In genomic region chr6:15268130-15268908, GRCh38 we compare ENCODE assay signal across 11 cellular contexts. TPM values are rescaled to one million over a fixed set of nuclear protein-coding genes. Genes with fewer than 3 reads are reported as not detected.
A peak's percentile ranks its signal among the peaks of the same experiment; 100 is the strongest.
DNase-seq lines count a peak whose midpoint lies in the region; ATAC-seq and TF ChIP-seq lines count a peak whose summit lies in the region.
"Had no signal": no experiment of that assay in that cellular context is flagged by ENCODE, and none has a peak within 500 bp of the region (broad histone marks: within the 10 kb centered on the region; RNA-seq: fewer than 3 reads in every experiment).

No MANE protein-coding gene starts in this region.

- H3K4me3 ChIP-seq in Loucy (ENCODE audit: low read length, poor library complexity, severe bottlenecking) (no peak overlapping the region), dorsolateral prefrontal cortex (peak overlapping the region in 28 of 59 donors; percentile 2 to 44 (median 18)), lung (no peak overlapping the region), subcutaneous abdominal adipose tissue (ENCODE audit: low read depth in 1 of 5, low read length in 5 of 5) (peak overlapping the region in 2 of 5 donors; percentile 1 to 3), PC-9 (no peak overlapping the region)

- no peaks in the 10 kb centered on the region for H3K9me2 ChIP-seq in Loucy (replicated peaks; ENCODE audit: low read depth, low read length)
- H3K9me2 ChIP-seq in PC-9 (ENCODE audit: insufficient read depth) = no peaks in the 10 kb centered on the region

- H3K4me2 ChIP-seq in Loucy (ENCODE audit: low read depth, low read length, poor library complexity, severe bottlenecking) = peak overlapping the region; percentile 13
- H3K4me2 ChIP-seq in PC-9 = no peak overlapping the region

- TF ChIP-seq CTCF in Loucy (conservative IDR thresholded peaks at IDR 0.05; ENCODE audit: low read length) = no peak
- no peak for TF ChIP-seq CTCF in dorsolateral prefrontal cortex (IDR thresholded peaks at IDR 0.05 in 54 of 56, conservative IDR thresholded peaks at IDR 0.05 in 2 of 56; ENCODE audit: low read depth in 1 of 56, partially characterized antibody in 56 of 56)
- no peak for TF ChIP-seq CTCF in lung (IDR thresholded peaks at IDR 0.05; ENCODE audit: control extremely low read depth, extremely low read depth)
- no peak for TF ChIP-seq CTCF in PC-9 (conservative IDR thresholded peaks at IDR 0.05)

- 37 to 51% methylated on average over 10 of the region's 10 CpGs for WGBS in lung, 2 donors

- H3K9me3 ChIP-seq in Loucy (ENCODE audit: insufficient read depth, low read depth, low read length) (no peaks in the 10 kb centered on the region), lung (ENCODE audit: control insufficient read depth in 2 of 2, insufficient read depth in 1 of 2, low read length in 1 of 2) (no peaks in the 10 kb centered on the region), subcutaneous abdominal adipose tissue (ENCODE audit: control insufficient read depth in 5 of 5, low read length in 5 of 5) (no peaks in the 10 kb centered on the region), PC-9 (ENCODE audit: insufficient read depth, low read depth) (no peaks in the 10 kb centered on the region)

- H3K4me1 ChIP-seq in Loucy (ENCODE audit: insufficient read depth, low read length, poor library complexity, severe bottlenecking) (peaks cover 60% of the 10 kb centered on the region), lung (ENCODE audit: control insufficient read depth in 2 of 2, insufficient read depth in 2 of 2, low read length in 2 of 2) (peaks cover 20 to 57% of the 10 kb centered on the region in 2 donors), subcutaneous abdominal adipose tissue (ENCODE audit: control insufficient read depth in 5 of 5, insufficient read depth in 5 of 5, low read length in 5 of 5) (peaks cover 15 to 52% (median 48%) of the 10 kb centered on the region in 5 donors), PC-9 (replicated peaks; ENCODE audit: insufficient read depth) (0 out of 2 replicates have a peak, but pooled peaks cover 6% of the 10 kb centered on the region)

- no TSS peak for BruUV-seq in PC-9 (replicated peaks; lab: Mats Ljungman, UMichigan)

- H3K79me2 ChIP-seq in Loucy (ENCODE audit: insufficient read depth, low read length) (peaks cover 100% of the 10 kb centered on the region), PC-9 (ENCODE audit: low read depth) (peaks cover 100% of the 10 kb centered on the region)

- H3K36me3 ChIP-seq in Loucy (ENCODE audit: insufficient read depth, low read length) (peaks cover 26% of the 10 kb centered on the region; the same call in 1 of the 2 replicates), lung (ENCODE audit: control insufficient read depth in 2 of 2, insufficient read depth in 2 of 2, low read length in 2 of 2) (no peaks in the 10 kb centered on the region), subcutaneous abdominal adipose tissue (ENCODE audit: control insufficient read depth in 5 of 5, insufficient read depth in 5 of 5, low read length in 5 of 5) (no peaks in the 10 kb centered on the region), PC-9 (ENCODE audit: low read depth) (no peaks in the 10 kb centered on the region; the same call in 1 of the 2 replicates)

- H3K9ac ChIP-seq in Loucy (ENCODE audit: low read depth, low read length, poor library complexity, severe bottlenecking) (no peak overlapping the region), subcutaneous abdominal adipose tissue (ENCODE audit: low read length in 5 of 5) (peak overlapping the region in 3 of 5 donors; percentile 2 to 35 (median 11))

- POLR2A ChIA-PET in PC-9 (lab: Charles Lee; ENCODE audit: unreplicated experiment) = interaction anchor here (0.7 kb wide), 1 partner anchor 267 kb away, joined by 5 read pairs; no protein-coding TSS in a partner anchor

- no peaks in the 10 kb centered on the region for H3K27me3 ChIP-seq in Loucy (ENCODE audit: insufficient read depth, low read length, poor library complexity, severe bottlenecking)
- no peaks in the 10 kb centered on the region for H3K27me3 ChIP-seq in dorsolateral prefrontal cortex
- H3K27me3 ChIP-seq in lung (ENCODE audit: control insufficient read depth, insufficient read depth) = no peaks in the 10 kb centered on the region
- H3K27me3 ChIP-seq in subcutaneous abdominal adipose tissue (ENCODE audit: control insufficient read depth in 5 of 5, insufficient read depth in 4 of 5, low read length in 5 of 5) = no peaks in the 10 kb centered on the region
- H3K27me3 ChIP-seq in PC-9 (ENCODE audit: insufficient read depth, low read depth) = no peaks in the 10 kb centered on the region

- H3F3A ChIP-seq in Loucy (ENCODE audit: low read depth) (no peaks in the 10 kb centered on the region), PC-9 (ENCODE audit: insufficient read depth, low read depth) (0 out of 2 replicates have a peak, but pooled peaks cover 5% of the 10 kb centered on the region)

- H3K27ac ChIP-seq in dorsolateral prefrontal cortex (peak overlapping the region; percentile 5 to 93 (median 81)), lung (ENCODE audit: low read depth in 1 of 2, low read length in 1 of 2) (peak overlapping the region; percentile 37 to 61), subcutaneous abdominal adipose tissue (ENCODE audit: low read depth, low read length) (peak overlapping the region; percentile 56), PC-9 (no peak overlapping the region)

- H2AFZ ChIP-seq in Loucy (ENCODE audit: low read length) (no peak overlapping the region), PC-9 (no peak overlapping the region)

- CTCF ChIA-PET in PC-9 (lab: Charles Lee) = interaction anchor here (0.7 kb wide), 1 partner anchor 19 kb away, joined by 3 read pairs; no protein-coding TSS in a partner anchor

- peaks cover 96% of the 10 kb centered on the region for H4K20me1 ChIP-seq in Loucy (ENCODE audit: insufficient read depth, low read length, poor library complexity, severe bottlenecking)
- peaks cover 91% of the 10 kb centered on the region for H4K20me1 ChIP-seq in PC-9 (ENCODE audit: insufficient read depth)

- intact Hi-C loops in dorsolateral prefrontal cortex (cut with DNase I) (no loop called here), PC-9 (cut with micrococcal nuclease; ENCODE audit: unreplicated experiment) (no loop called here)

- DNase-seq in dorsolateral prefrontal cortex = no peak
- DNase-seq in lung (ENCODE audit: low spot score) = no peak
- no peak for DNase-seq in epidermal melanocyte (ENCODE audit: insufficient read length, low spot score)
- no peak for DNase-seq in H4 (ENCODE audit: low spot score)
- DNase-seq in PC-9 = no peak
- DNase-seq: activated effector memory CD4-positive, alpha-beta T cell treated with Interleukin-2 at 50 U/mL for 16 hours; Kasumi-1; naive thymus-derived CD4-positive, alpha-beta T cell; NCI-H524 treated with DMSO at 0.1 percent for 48 hours had no signal

- no peak for ATAC-seq in lung (ENCODE audit: insufficient read depth, low FRiP score)
- ATAC-seq: naive thymus-derived CD4-positive, alpha-beta T cell had no signal

RNA-seq across cellular contexts. Expression of gene JARID2, which starts 22.4 kb away (rescaled TPM):
- total RNA-seq in dorsolateral prefrontal cortex (10 to 100 TPM; 14.2 to 26.7 (median 20.5) TPM), lung (10 to 100 TPM; 13.5 to 14.8 TPM), PC-9 (2021) (31.1 and 35.0 TPM in 2 replicates)
- 10 to 100 TPM in 1 of 2 donors, 1 to 10 TPM in 1; 3.8 to 10.4 TPM for polyA plus RNA-seq in lung
- 4.9 and 6.0 TPM in 2 replicates for total RNA-seq in H4 (2014; rRNA removed; shearing (Covaris generic))
